ENCODE assay signal across 23 cellular contexts in genomic region chr21:14553422-14553821, GRCh38.
DNase-seq lines count a peak whose midpoint lies in the region; ATAC-seq and TF ChIP-seq lines count a peak whose summit lies in the region.
"Had no signal": no experiment of that assay in that cellular context is flagged by ENCODE, and none has a peak within 500 bp of the region (broad histone marks: within the 10 kb centered on the region; RNA-seq: fewer than 3 reads in every experiment).

No MANE protein-coding gene starts in this region.

- H3K9me3 Mint-ChIP-seq in activated naive CD4-positive, alpha-beta T cell treated with anti-CD3 and anti-CD28 coated beads, Interleukin-2, amount 10 ng/mL, durations not matched to agents 7 days and 5 days, result peaks cover 4% of the 10 kb centered on the region
- H3K9me3 Mint-ChIP-seq: CD14-positive monocyte; CD8-positive, alpha-beta memory T cell; GM23338; H9 had no signal

- no peak overlapping the region for H3K27ac ChIP-seq in HEK293 (ENCODE audit: extremely low read depth, low read depth, low read length)
- H3K27ac ChIP-seq: A549; BLaER1 treated with 17β-estradiol and CSF1 and Interleukin-3, amounts not matched to agents 10 nM and 100 nM had no signal

- peak overlapping the region; percentile 22 for H3K27ac Mint-ChIP-seq in activated naive CD4-positive, alpha-beta T cell treated with anti-CD3 and anti-CD28 coated beads, Interleukin-2, amount 10 ng/mL, durations not matched to agents 7 days and 5 days
- H3K27ac Mint-ChIP-seq: CD14-positive monocyte; CD4-positive, alpha-beta T cell; CD8-positive, alpha-beta memory T cell; GM23338; H9; HFFc6 had no signal

- no peaks in the 10 kb centered on the region for H3K9me3 ChIP-seq in HEK293 (ENCODE audit: control insufficient read depth, insufficient read depth, low read depth, low read length)
- H3K9me3 ChIP-seq: A549, BE2C had no signal

- H3K36me3 Mint-ChIP-seq in activated naive CD4-positive, alpha-beta T cell treated with anti-CD3 and anti-CD28 coated beads, Interleukin-2, amount 10 ng/mL, durations not matched to agents 7 days and 5 days, result peaks cover 19% of the 10 kb centered on the region
- H3K36me3 Mint-ChIP-seq: CD14-positive monocyte; CD8-positive, alpha-beta memory T cell had no signal

- in situ Hi-C loops in astrocyte of the spinal cord (cut with HindIII; ENCODE audit: low sequenced_read_pairs), result no loop called here

- no peak for ATAC-seq in GM21786 (IDR thresholded peaks at IDR 0.05; ENCODE audit: unreplicated experiment)
- ATAC-seq: A549, GM23338, HCT116 had no signal

- H3K4me1 Mint-ChIP-seq in activated naive CD4-positive, alpha-beta T cell treated with anti-CD3 and anti-CD28 coated beads, Interleukin-2, amount 10 ng/mL, durations not matched to agents 7 days and 5 days, result peaks cover 71% of the 10 kb centered on the region

- TF ChIP-seq CTCF in HEK293 (tag by site-specific recombination; IDR thresholded peaks at IDR 0.05) (no peak), astrocyte of the spinal cord (IDR thresholded peaks at IDR 0.05; ENCODE audit: low read depth, low read length) (no peak)

- no peaks in the 10 kb centered on the region for H3K4me1 ChIP-seq in HEK293 (ENCODE audit: control insufficient read depth, insufficient read depth, low read length)
- H3K4me1 ChIP-seq: A549, BE2C had no signal

- H3K4me3 Mint-ChIP-seq in activated naive CD4-positive, alpha-beta T cell treated with anti-CD3 and anti-CD28 coated beads, Interleukin-2, amount 10 ng/mL, durations not matched to agents 7 days and 5 days, result no peak overlapping the region
- H3K4me3 Mint-ChIP-seq: CD14-positive monocyte; CD4-positive, alpha-beta T cell; CD8-positive, alpha-beta memory T cell; GM23338; H9; HFFc6 had no signal

- POLR2A ChIA-PET in HEK293 (lab: Yijun Ruan, JAX), result no interaction called here

- H3K4me3 ChIP-seq in HEK293 (ENCODE audit: low read depth, low read length), result no peak overlapping the region
- H3K4me3 ChIP-seq in astrocyte of the spinal cord (ENCODE audit: low read depth, low read length), result no peak overlapping the region
- H3K4me3 ChIP-seq: A549; BLaER1 treated with 17β-estradiol and CSF1 and Interleukin-3, amounts not matched to agents 10 nM and 100 nM; GM23338 had no signal

- no peaks in the 10 kb centered on the region for H3K27me3 Mint-ChIP-seq in activated naive CD4-positive, alpha-beta T cell treated with anti-CD3 and anti-CD28 coated beads, Interleukin-2, amount 10 ng/mL, durations not matched to agents 7 days and 5 days
- H3K27me3 Mint-ChIP-seq: CD4-positive, alpha-beta T cell; CD8-positive, alpha-beta memory T cell had no signal

- CTCF ChIA-PET in activated naive CD4-positive, alpha-beta T cell treated with anti-CD3 and anti-CD28 coated beads, Interleukin-2, amount 10 ng/mL, durations not matched to agents 7 days and 5 days (lab: Charles Lee), result no interaction called here
- CTCF ChIA-PET in HEK293 (lab: Yijun Ruan, JAX), result interaction anchor here (0.7 kb wide), 1 partner anchor 179 kb away, joined by 3 read pairs; no protein-coding TSS in a partner anchor

- DNase-seq in activated naive CD4-positive, alpha-beta T cell treated with anti-CD3 and anti-CD28 coated beads, Interleukin-2, amount 10 ng/mL, durations not matched to agents 7 days and 5 days, result no peak
- no peak for DNase-seq in activated naive CD4-positive, alpha-beta T cell treated with Interleukin-2 at 50 U/mL for 16 hours
- DNase-seq in astrocyte of the spinal cord (ENCODE audit: low read depth, low spot score) (peak; percentile 4), NCI-H82 (lab: John Stamatoyannopoulos, UW) (no peak), superior temporal gyrus (ENCODE audit: extremely low spot score) (no peak)
- DNase-seq: 8988T; ACHN; AML-193; BE2C; CD4-positive, alpha-beta T cell; CD8-positive, alpha-beta memory T cell; DMS53; DMS79 treated with DMSO at 0.1 percent for 48 hours; GF-D8; H9; HFFc6 had no signal

- H3K36me3 ChIP-seq in HEK293 (ENCODE audit: control insufficient read depth in 2 of 2, insufficient read depth in 1 of 2, low read length in 2 of 2), result no peaks in the 10 kb centered on the region
- H3K36me3 ChIP-seq: BE2C; BLaER1 treated with 17β-estradiol and CSF1 and Interleukin-3, amounts not matched to agents 10 nM and 100 nM had no signal

TF ChIP-seq in HEK293, 187 proteins besides CTCF, POLR2A, EP300 and RAD21:
- TF ChIP-seq ZNF155 (tag by site-specific recombination; IDR thresholded peaks at IDR 0.05) (no peak), ZNF639 (tag by site-specific recombination; IDR thresholded peaks at IDR 0.05) (no peak), ZNF510 (tag by site-specific recombination; IDR thresholded peaks at IDR 0.05; ENCODE audit: insufficient replicate concordance) (peak; percentile 94), ZNF366 (tag by site-specific recombination; conservative IDR thresholded peaks at IDR 0.05) (no peak), ZNF202 (tag by site-specific recombination; IDR thresholded peaks at IDR 0.05; ENCODE audit: borderline replicate concordance) (no peak)
TF ChIP-seq in HEK293: peak in this region for 1.
